Comparison of ENCODE assay signal across 7 cellular contexts in genomic region chr12:57614178-57614947, GRCh38. TPM values are rescaled to one million over a fixed set of nuclear protein-coding genes. Genes with fewer than 3 reads are reported as not detected.
A peak's percentile ranks its signal among the peaks of the same experiment; 100 is the strongest.
DNase-seq lines count a peak whose midpoint lies in the region; ATAC-seq, FAIRE-seq and TF ChIP-seq lines count a peak whose summit lies in the region.

No MANE protein-coding gene starts in this region.

- peaks cover 7% of the 10 kb centered on the region for H3K36me3 Mint-ChIP-seq in glutamatergic neuron (ENCODE audit: unreplicated experiment)
- H3K36me3 Mint-ChIP-seq in naive thymus-derived CD8-positive, alpha-beta T cell: peaks cover 0 to 4% (median 2%) of the 10 kb centered on the region in 3 donors

- no peak for FAIRE-seq in H54 (lab: Jason Lieb, UNC)

- DNase-seq in GM12865 (ENCODE audit: low read depth) (peak; percentile 80), glutamatergic neuron (peak; percentile 71), H54 (ENCODE audit: insufficient read length, low spot score) (no peak)
- DNase-seq in effector CD8-positive, alpha-beta T cell (lab: John Stamatoyannopoulos, UW): no peak
- DNase-seq in naive thymus-derived CD8-positive, alpha-beta T cell: no peak

- no peak for TF ChIP-seq POLR2A in H54 (IDR thresholded peaks at IDR 0.05; ENCODE audit: low read depth, low read length)

- peaks cover 17% of the 10 kb centered on the region for H3K27me3 Mint-ChIP-seq in glutamatergic neuron (ENCODE audit: unreplicated experiment)
- H3K27me3 Mint-ChIP-seq in naive thymus-derived CD8-positive, alpha-beta T cell: peaks cover 13 to 66% (median 34%) of the 10 kb centered on the region in 5 donors

- TF ChIP-seq CTCF in GM12865 (IDR thresholded peaks at IDR 0.05; ENCODE audit: insufficient read depth, low read depth, low read length, missing control alignments): no peak
- no peak for TF ChIP-seq CTCF in glutamatergic neuron (IDR thresholded peaks at IDR 0.05; ENCODE audit: partially characterized antibody, unreplicated experiment)

- peak overlapping the region; percentile 18 for H3K4me3 ChIP-seq in GM12865 (ENCODE audit: low read depth, low read length)

- peak overlapping the region; percentile 67 for H3K4me3 Mint-ChIP-seq in glutamatergic neuron (ENCODE audit: unreplicated experiment)
- no peak overlapping the region for H3K4me3 Mint-ChIP-seq in naive thymus-derived CD8-positive, alpha-beta T cell

- peak overlapping the region; percentile 68 for H3K27ac Mint-ChIP-seq in glutamatergic neuron (ENCODE audit: unreplicated experiment)
- no peak overlapping the region for H3K27ac Mint-ChIP-seq in naive thymus-derived CD8-positive, alpha-beta T cell

- H3K9me3 Mint-ChIP-seq in glutamatergic neuron (ENCODE audit: unreplicated experiment): peaks cover 11% of the 10 kb centered on the region
- H3K9me3 Mint-ChIP-seq in naive thymus-derived CD8-positive, alpha-beta T cell: no peaks in the 10 kb centered on the region

- ATAC-seq in GM19395 (IDR thresholded peaks at IDR 0.05; ENCODE audit: unreplicated experiment): peak; percentile 69
- ATAC-seq in HG03460 (IDR thresholded peaks at IDR 0.05; ENCODE audit: unreplicated experiment): peak; percentile 49
- no peak for ATAC-seq in naive thymus-derived CD8-positive, alpha-beta T cell

- H3K4me1 Mint-ChIP-seq in glutamatergic neuron (ENCODE audit: low read depth, unreplicated experiment): peaks cover 38% of the 10 kb centered on the region
- peaks cover 7 to 31% (median 17%) of the 10 kb centered on the region in 4 donors for H3K4me1 Mint-ChIP-seq in naive thymus-derived CD8-positive, alpha-beta T cell

- POLR2A ChIA-PET in naive thymus-derived CD8-positive, alpha-beta T cell (lab: Charles Lee): interaction anchor here (1.4 kb wide), 1 partner anchor 9 kb away, joined by 5 read pairs; no protein-coding TSS in a partner anchor

RNA-seq across cellular contexts. Expression of gene ARHGEF25, which starts 3.1 kb away (rescaled TPM):
- total RNA-seq in glutamatergic neuron (ENCODE audit: unreplicated experiment): 80.2 TPM
- under 1 TPM; 0.27 to 0.55 TPM for total RNA-seq in naive thymus-derived CD8-positive, alpha-beta T cell
- not detected for polyA plus RNA-seq in naive thymus-derived CD8-positive, alpha-beta T cell

RNA-seq across cellular contexts. Expression of gene DTX3, which starts 9.7 kb away (rescaled TPM):
- total RNA-seq in glutamatergic neuron (ENCODE audit: unreplicated experiment): 99.6 TPM
- 10 to 100 TPM; 36.2 to 36.3 TPM for total RNA-seq in naive thymus-derived CD8-positive, alpha-beta T cell
- polyA plus RNA-seq in naive thymus-derived CD8-positive, alpha-beta T cell: 1 to 10 TPM; 4.9 to 9.4 (median 7.7) TPM

RNA-seq across cellular contexts. Expression of gene B4GALNT1, which starts 18.6 kb away (rescaled TPM):
- total RNA-seq in glutamatergic neuron (ENCODE audit: unreplicated experiment): 83.9 TPM
- total RNA-seq in naive thymus-derived CD8-positive, alpha-beta T cell: under 1 TPM in 1 of 2 experiments, not detected in 1; 0.30 TPM
- not detected for polyA plus RNA-seq in naive thymus-derived CD8-positive, alpha-beta T cell

RNA-seq across cellular contexts. Expression of gene PIP4K2C, which starts 23.4 kb away (rescaled TPM):
- 27.5 TPM for total RNA-seq in glutamatergic neuron (ENCODE audit: unreplicated experiment)
- total RNA-seq in naive thymus-derived CD8-positive, alpha-beta T cell: 10 to 100 TPM; 23.4 to 24.8 TPM
- 10 to 100 TPM; 10.9 to 24.6 (median 22.7) TPM for polyA plus RNA-seq in naive thymus-derived CD8-positive, alpha-beta T cell

Comparison
In these comparisons a context has a peak if more than half of its experiments do, and no peak if none do; other contexts are left out.
1. DNase-seq: peak in GM12865 (single experiment) and glutamatergic neuron (single experiment); none in effector CD8-positive, alpha-beta T cell (single experiment), H54 (single experiment) and naive thymus-derived CD8-positive, alpha-beta T cell (0 of 10).
2. ATAC-seq: peak in GM19395 (single experiment) and HG03460 (single experiment); none in naive thymus-derived CD8-positive, alpha-beta T cell (0 of 2).
3. RNA of gene ARHGEF25, which starts 3.1 kb away (total RNA-seq): 80.2 TPM in glutamatergic neuron (single experiment); 0.27 to 0.55 TPM in naive thymus-derived CD8-positive, alpha-beta T cell; every median in the first group is over 10 times any median in the second.
4. RNA of gene B4GALNT1, which starts 18.6 kb away (total RNA-seq): 83.9 TPM in glutamatergic neuron (single experiment); 0.30 TPM in naive thymus-derived CD8-positive, alpha-beta T cell; every median in the first group is over 10 times any median in the second.